Comparison of ENCODE assay signal across 8 cellular contexts in the genomic region with DNA sequence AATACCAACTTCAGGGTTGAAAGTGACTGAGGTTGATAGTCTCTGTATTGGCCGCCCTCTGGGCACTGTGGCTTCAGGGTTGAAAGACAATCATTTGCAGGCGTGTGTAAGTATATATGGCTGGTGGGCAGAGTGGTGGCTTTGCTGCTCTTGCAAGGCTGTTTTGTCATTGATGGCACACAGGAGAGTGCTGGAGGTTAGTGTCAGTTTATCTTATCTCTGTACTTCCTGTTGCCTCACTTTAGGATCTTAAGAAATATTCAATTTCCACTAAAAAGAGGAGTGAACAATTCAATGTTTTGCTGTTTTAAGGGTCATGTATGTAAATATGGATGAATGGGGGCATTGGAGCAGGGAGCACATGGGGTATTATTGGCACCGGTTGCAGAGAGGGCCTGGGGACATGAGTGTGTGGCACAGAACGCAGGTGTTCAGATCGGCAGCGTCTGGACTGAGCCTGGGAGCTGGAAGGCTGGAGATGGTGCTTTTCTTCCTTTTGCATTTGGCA. TPM values are rescaled to one million over a fixed set of nuclear protein-coding genes. Genes with fewer than 3 reads are reported as not detected.
DNase-seq lines count a peak whose midpoint lies in the region; ATAC-seq, FAIRE-seq and TF ChIP-seq lines count a peak whose summit lies in the region.

No MANE protein-coding gene starts in this region.

- H3K36me3 Mint-ChIP-seq in Caco-2 (ENCODE audit: insufficient read depth, unreplicated experiment) = peaks cover 21% of the 10 kb centered on the region

- H3K79me2 ChIP-seq in SK-N-SH (ENCODE audit: insufficient read depth) = peaks cover 93% of the 10 kb centered on the region
- peaks cover 80% of the 10 kb centered on the region for H3K79me2 ChIP-seq in keratinocyte (ENCODE audit: control insufficient read depth, insufficient read depth, low read length)

- TF ChIP-seq CTCF in Caco-2 (IDR thresholded peaks at IDR 0.05; ENCODE audit: insufficient read depth in 1 of 2, low read depth in 1 of 2, low read length in 1 of 2, severe bottlenecking in 1 of 2, unreplicated experiment in 1 of 2) (no peak), SK-N-SH (IDR thresholded peaks at IDR 0.05) (no peak), keratinocyte (optimal IDR thresholded peaks at IDR 0.05 in 1 of 3, IDR thresholded peaks at IDR 0.05 in 1 of 3, conservative IDR thresholded peaks at IDR 0.05 in 1 of 3; ENCODE audit: extremely low read depth in 1 of 3, insufficient read depth in 2 of 3, low read length in 3 of 3) (no peak)

- dilution Hi-C loops in keratinocyte (cut with MboI; ENCODE audit: extremely low pct_ligation_motif_present, low sequenced_read_pairs) = no loop called here

- H2AFZ ChIP-seq in SK-N-SH (ENCODE audit: low read depth) = no peak overlapping the region
- H2AFZ ChIP-seq in keratinocyte (ENCODE audit: control insufficient read depth, low read length) = no peak overlapping the region

- H3K9me2 ChIP-seq in SK-N-SH = no peaks in the 10 kb centered on the region

- no TSS peak for BruUV-seq in Caco-2 (replicated peaks; lab: Mats Ljungman, UMichigan)

- no peaks in the 10 kb centered on the region for H3K9me1 ChIP-seq in keratinocyte (ENCODE audit: control insufficient read depth, extremely low read depth, insufficient read depth, low read length)

- no peak for TF ChIP-seq RAD21 in SK-N-SH (IDR thresholded peaks at IDR 0.05; ENCODE audit: low read length)

- H3F3A ChIP-seq in SK-N-SH (replicated peaks; ENCODE audit: insufficient read depth) = no peaks in the 10 kb centered on the region

- no peaks in the 10 kb centered on the region for H3K27me3 ChIP-seq in Caco-2 (replicated peaks; ENCODE audit: control insufficient read depth, insufficient read depth, low read length)
- H3K27me3 ChIP-seq in SK-N-SH (ENCODE audit: insufficient read depth) = no peaks in the 10 kb centered on the region
- no peaks in the 10 kb centered on the region for H3K27me3 ChIP-seq in keratinocyte (ENCODE audit: control insufficient read depth, extremely low read depth, insufficient read depth, low read length)

- H3K27ac ChIP-seq in SK-N-SH (ENCODE audit: low read depth in 2 of 2, low read length in 1 of 2) (peak overlapping the region in 1 of 2 experiments; percentile 83; a peak in 2 of 4 replicates), keratinocyte (ENCODE audit: control insufficient read depth, insufficient read depth, low read length) (peak overlapping the region; percentile 89)

- WGBS in SK-N-SH (ENCODE audit: low lambda C conversion rate) = 77% methylated on average over 6 of the region's 6 CpGs

- no peak for FAIRE-seq in keratinocyte (lab: Jason Lieb, UNC)

- ATAC-seq in HG02588 (IDR thresholded peaks at IDR 0.05; ENCODE audit: unreplicated experiment) (peak; percentile 23), HG03175 (IDR thresholded peaks at IDR 0.05; ENCODE audit: unreplicated experiment) (no peak), HG02610 (IDR thresholded peaks at IDR 0.05; ENCODE audit: unreplicated experiment) (no peak), GM18873 (IDR thresholded peaks at IDR 0.05; ENCODE audit: low FRiP score, unreplicated experiment) (no peak)

- H3K9ac ChIP-seq in SK-N-SH (no peak overlapping the region), keratinocyte (ENCODE audit: control insufficient read depth, extremely low read depth, insufficient read depth, low read length) (peak overlapping the region; percentile 43)

- no peak for TF ChIP-seq EP300 in SK-N-SH (IDR thresholded peaks at IDR 0.05; ENCODE audit: borderline replicate concordance in 1 of 2, low read depth in 1 of 2, low read length in 1 of 2)

- H3K4me2 ChIP-seq in SK-N-SH (peak overlapping the region; percentile 19; the same call in 1 of the 2 replicates), keratinocyte (ENCODE audit: control insufficient read depth, extremely low read depth, insufficient read depth, low read depth, low read length) (peak overlapping the region; percentile 86)

- peaks cover 55% of the 10 kb centered on the region for H4K20me1 ChIP-seq in SK-N-SH (ENCODE audit: insufficient read depth)
- H4K20me1 ChIP-seq in keratinocyte (ENCODE audit: control insufficient read depth, extremely low read depth, insufficient read depth, low read length) = peaks cover 2% of the 10 kb centered on the region

- POLR2A ChIA-PET in Caco-2 (lab: Charles Lee) = no interaction called here
- POLR2A ChIA-PET in SK-N-SH (lab: Yijun Ruan, JAX) = no interaction called here

- no peak for DNase-seq in Caco-2
- peak; percentile 52 for DNase-seq in SK-N-SH
- DNase-seq in keratinocyte (ENCODE audit: low read depth, low spot score) = no peak
- no peak for DNase-seq in NCI-H1694 treated with DMSO at 0.1 percent for 48 hours (lab: John Stamatoyannopoulos, UW)

- H3K9me3 ChIP-seq in Caco-2 = no peaks in the 10 kb centered on the region
- no peaks in the 10 kb centered on the region for H3K9me3 ChIP-seq in SK-N-SH
- H3K9me3 ChIP-seq in keratinocyte (ENCODE audit: control insufficient read depth, low read depth, low read length) = no peaks in the 10 kb centered on the region

- intact Hi-C loops in Caco-2 (cut with micrococcal nuclease; ENCODE audit: unreplicated experiment) = no loop called here

- H3K4me3 ChIP-seq in Caco-2 (ENCODE audit: low read depth, low read length) (no peak overlapping the region), SK-N-SH (ENCODE audit: low read depth in 2 of 2, low read length in 1 of 2) (no peak overlapping the region), keratinocyte (ENCODE audit: control insufficient read depth in 2 of 3, extremely low read depth in 1 of 3, insufficient read depth in 2 of 3, low read depth in 1 of 3, low read length in 3 of 3) (peak overlapping the region in 2 of 3 experiments; percentile 20 to 45)

- peaks cover 29% of the 10 kb centered on the region for H3K4me1 Mint-ChIP-seq in Caco-2 (ENCODE audit: low read depth, unreplicated experiment)

- no peaks in the 10 kb centered on the region for H3K9me3 Mint-ChIP-seq in Caco-2 (ENCODE audit: unreplicated experiment)

- no peaks in the 10 kb centered on the region for H3K36me3 ChIP-seq in Caco-2 (ENCODE audit: control insufficient read depth, insufficient read depth, low read length)
- no peaks in the 10 kb centered on the region for H3K36me3 ChIP-seq in SK-N-SH (replicated peaks in 1 of 2; ENCODE audit: control insufficient read depth in 1 of 2, insufficient read depth in 2 of 2, low read length in 1 of 2)
- H3K36me3 ChIP-seq in keratinocyte (ENCODE audit: control insufficient read depth in 2 of 2, extremely low read depth in 1 of 2, insufficient read depth in 2 of 2, low read length in 2 of 2) = no peaks in the 10 kb centered on the region

- H3K4me3 Mint-ChIP-seq in Caco-2 (ENCODE audit: unreplicated experiment) = no peak overlapping the region

- peak overlapping the region; percentile 1 for H3K27ac Mint-ChIP-seq in Caco-2 (ENCODE audit: unreplicated experiment)

- no peaks in the 10 kb centered on the region for H3K27me3 Mint-ChIP-seq in Caco-2 (ENCODE audit: insufficient read depth, unreplicated experiment)

- CTCF ChIA-PET in Caco-2 (lab: Charles Lee) = no interaction called here
- CTCF ChIA-PET in SK-N-SH (lab: Yijun Ruan, JAX) = no interaction called here

- H3K4me1 ChIP-seq in Caco-2 = peaks cover 29% of the 10 kb centered on the region
- H3K4me1 ChIP-seq in SK-N-SH (ENCODE audit: control insufficient read depth in 1 of 2, insufficient read depth in 2 of 2, low read depth in 1 of 2, low read length in 1 of 2) = peaks cover 28 to 30% of the 10 kb centered on the region in 2 experiments; a peak in 3 of 4 replicates
- H3K4me1 ChIP-seq in keratinocyte (ENCODE audit: control insufficient read depth, extremely low read depth, insufficient read depth, low read length) = peaks cover 46% of the 10 kb centered on the region

TF ChIP-seq in SK-N-SH, 30 proteins besides CTCF, POLR2A, EP300 and RAD21 (continues in another document):
- TF ChIP-seq EZH2phosphoT487 (IDR thresholded peaks at IDR 0.05; ENCODE audit: borderline replicate concordance, low read depth) (no peak), ELF1 (IDR thresholded peaks at IDR 0.05) (no peak), GABPA (IDR thresholded peaks at IDR 0.05; ENCODE audit: low read depth) (no peak), RFX5 (IDR thresholded peaks at IDR 0.05; ENCODE audit: low read length) (no peak), MEF2A (IDR thresholded peaks at IDR 0.05; ENCODE audit: borderline replicate concordance, low read depth) (no peak), GATA2 (CRISPR knock-in tag; IDR thresholded peaks at IDR 0.05) (peak; percentile 53), ZBTB33 (IDR thresholded peaks at IDR 0.05; ENCODE audit: borderline replicate concordance, low read depth) (no peak), YY1 (IDR thresholded peaks at IDR 0.05; ENCODE audit: low read depth) (no peak), TCF12 (IDR thresholded peaks at IDR 0.05) (no peak)

RNA-seq across cellular contexts. Expression of gene NCK2, which starts 51.5 kb away (rescaled TPM):
- 89.0 and 95.7 TPM in 2 replicates for total RNA-seq in Caco-2 (2022)
- polyA plus RNA-seq in SK-N-SH (2012; rRNA removed) (31.9 and 42.8 TPM in 2 replicates), keratinocyte (24.2 to 54.8 TPM (median 31.4 TPM) in 3 replicates)
- 32.8 and 43.8 TPM in 2 replicates for polyA plus RNA-seq in SK-N-SH (2012; cell fraction: cytosol; rRNA removed)
- polyA plus RNA-seq in SK-N-SH (2012; cell fraction: nucleus; rRNA removed) = 9.3 and 13.0 TPM in 2 replicates
- 42.3 TPM for polyA plus RNA-seq in keratinocyte (2011; ENCODE audit: low read depth)
- 34.1 and 49.8 TPM in 2 replicates for polyA plus RNA-seq in keratinocyte (2011; cell fraction: cytosol; rRNA removed)
- polyA plus RNA-seq in keratinocyte (2011; cell fraction: nucleus; rRNA removed) = 21.5 and 21.6 TPM in 2 replicates
- polyA plus RNA-seq in keratinocyte (2012; ENCODE audit: low replicate concordance) = 20.0 and 50.3 TPM in 2 replicates
- polyA minus RNA-seq in keratinocyte = 17.3 to 43.2 TPM (median 22.0 TPM) in 3 replicates
- polyA minus RNA-seq in keratinocyte (2011; cell fraction: cytosol; rRNA and poly(A)+ RNA removed) = 32.8 TPM
- polyA minus RNA-seq in keratinocyte (2011; cell fraction: nucleus; rRNA and poly(A)+ RNA removed) = 16.5 and 19.8 TPM in 2 replicates

Comparison
In these comparisons a context has a peak if more than half of its experiments do, and no peak if none do; other contexts are left out.
1. H3K4me3 ChIP-seq: peak in keratinocyte (2 of 3); none in Caco-2 (single experiment) and SK-N-SH (0 of 2).